Comparison of ENCODE assay signal across 33 cellular contexts in genomic region chr1:169457443-169457842, GRCh38. TPM values are rescaled to one million over a fixed set of nuclear protein-coding genes. Genes with fewer than 3 reads are reported as not detected.
"Had no signal": no experiment of that assay in that cellular context is flagged by ENCODE, and none has a peak within 500 bp of the region (broad histone marks: within the 10 kb centered on the region; RNA-seq: fewer than 3 reads in every experiment).

No MANE protein-coding gene starts in this region.

- H3K4me3 Mint-ChIP-seq: activated CD4-positive, alpha-beta memory T cell treated with anti-CD3 and anti-CD28 coated beads, Interleukin-2, amount 10 ng/mL, durations not matched to agents 7 days and 5 days; activated CD4-positive, alpha-beta T cell treated with anti-CD3 and anti-CD28 coated beads for 36 hours; activated CD4-positive, alpha-beta T cell treated with anti-CD3 and anti-CD28 coated beads, Interleukin-2, amount 10 ng/mL, durations not matched to agents 24 days and 14 days; activated naive CD4-positive, alpha-beta T cell treated with anti-CD3 and anti-CD28 coated beads, Interleukin-2, amount 10 ng/mL, durations not matched to agents 7 days and 5 days; activated naive CD8-positive, alpha-beta T cell treated with anti-CD3 and anti-CD28 coated beads, Interleukin-2, amount 10 ng/mL, durations not matched to agents 7 days and 5 days; activated T-cell treated with anti-CD3 and anti-CD28 coated beads, Interleukin-2, amount 50 U/mL, for 24 hours; activated T-cell treated with anti-CD3 and anti-CD28 coated beads, Interleukin-2, amount 50 U/mL, for 72 hours; brain; T-helper 17 cell; T-helper 2 cell treated with Interferon-gamma antibody and Interleukin-4, amounts not matched to agents 5 μg/mL and 100 μg/mL, for 36 hours had no signal

- H3K4me1 Mint-ChIP-seq: brain had no signal

- H3K4me3 ChIP-seq: ascending aorta, breast epithelium, cardiac muscle cell, colonic mucosa, esophagus muscularis mucosa, gastrocnemius medialis, heart left ventricle had no signal

- H3K27ac ChIP-seq: ascending aorta, breast epithelium, cardiac muscle cell, colonic mucosa, esophagus muscularis mucosa, foreskin keratinocyte, gastrocnemius medialis, heart left ventricle had no signal

- H3K9me3 ChIP-seq: colonic mucosa, gastrocnemius medialis had no signal

- H3K27ac Mint-ChIP-seq: activated CD4-positive, alpha-beta memory T cell treated with anti-CD3 and anti-CD28 coated beads, Interleukin-2, amount 10 ng/mL, durations not matched to agents 7 days and 5 days; activated CD4-positive, alpha-beta T cell treated with anti-CD3 and anti-CD28 coated beads for 36 hours; activated CD4-positive, alpha-beta T cell treated with anti-CD3 and anti-CD28 coated beads, Interleukin-2, amount 10 ng/mL, durations not matched to agents 24 days and 14 days; activated naive CD4-positive, alpha-beta T cell treated with anti-CD3 and anti-CD28 coated beads, Interleukin-2, amount 10 ng/mL, durations not matched to agents 7 days and 5 days; activated naive CD4-positive, alpha-beta T cell treated with anti-CD3 and anti-CD28 coated beads, Interleukin-2, amount 50 U/mL, for 72 hours; activated naive CD8-positive, alpha-beta T cell treated with anti-CD3 and anti-CD28 coated beads, Interleukin-2, amount 10 ng/mL, durations not matched to agents 7 days and 5 days; activated T-cell treated with anti-CD3 and anti-CD28 coated beads, Interleukin-2, amount 50 U/mL, for 24 hours; activated T-cell treated with anti-CD3 and anti-CD28 coated beads, Interleukin-2, amount 50 U/mL, for 72 hours; brain; T-helper 17 cell; T-helper 2 cell treated with Interferon-gamma antibody and Interleukin-4, amounts not matched to agents 5 μg/mL and 100 μg/mL, for 36 hours had no signal

- ATAC-seq: activated CD4-positive, alpha-beta T cell treated with anti-CD3 and anti-CD28 coated beads for 36 hours; activated naive CD4-positive, alpha-beta T cell treated with anti-CD3 and anti-CD28 coated beads, Interleukin-2, amount 50 U/mL, for 72 hours; activated T-cell treated with anti-CD3 and anti-CD28 coated beads, Interleukin-2, amount 50 U/mL, for 72 hours; foreskin keratinocyte; gastrocnemius medialis; heart left ventricle; T-helper 17 cell had no signal

- DNase-seq: activated CD4-positive, alpha-beta memory T cell treated with anti-CD3 and anti-CD28 coated beads, Interleukin-2, amount 10 ng/mL, durations not matched to agents 7 days and 5 days; activated CD4-positive, alpha-beta T cell treated with anti-CD3 and anti-CD28 coated beads for 36 hours; activated CD4-positive, alpha-beta T cell treated with anti-CD3 and anti-CD28 coated beads, Interleukin-2, amount 10 ng/mL, durations not matched to agents 24 days and 14 days; activated CD4-positive, CD25-positive, alpha-beta regulatory T cell; activated CD4-positive, CD25-positive, alpha-beta regulatory T cell treated with anti-CD3 and anti-CD28 coated beads, Interleukin-2, amount 50 U/mL, for 72 hours; activated CD8-positive, alpha-beta memory T cell treated with anti-CD3 and anti-CD28 coated beads, Interleukin-2, amount 50 U/mL, for 48 hours; activated gamma-delta T cell; activated naive CD4-positive, alpha-beta T cell; activated naive CD4-positive, alpha-beta T cell treated with anti-CD3 and anti-CD28 coated beads, Interleukin-2, amount 10 ng/mL, durations not matched to agents 7 days and 5 days; activated naive CD8-positive, alpha-beta T cell treated with anti-CD3 and anti-CD28 coated beads, Interleukin-2, amount 10 ng/mL, durations not matched to agents 7 days and 5 days; activated T-cell treated with anti-CD3 and anti-CD28 coated beads for 4 hours; activated T-cell treated with anti-CD3 and anti-CD28 coated beads, Interleukin-2, amount 50 U/mL, for 24 hours; activated T-cell treated with anti-CD3 and anti-CD28 coated beads, Interleukin-2, amount 50 U/mL, for 72 hours; central memory CD4-positive, alpha-beta T cell; cerebellar nuclear complex; colonic mucosa; effector CD8-positive, alpha-beta T cell; erythroblast; foreskin keratinocyte; gastrocnemius medialis; glutamatergic neuron; heart left ventricle; T-helper 1 cell; T-helper 17 cell; T1000 had no signal

- H3K36me3 ChIP-seq: ascending aorta, breast epithelium, cardiac muscle cell, colonic mucosa, esophagus muscularis mucosa, gastrocnemius medialis, heart left ventricle had no signal

- H3K4me1 ChIP-seq: ascending aorta, breast epithelium, colonic mucosa, foreskin keratinocyte, gastrocnemius medialis had no signal

- H3K27me3 ChIP-seq: ascending aorta, breast epithelium, colonic mucosa, gastrocnemius medialis had no signal

RNA-seq across cellular contexts. Expression of gene CCDC181, which starts 30.2 kb away (rescaled TPM):
- total RNA-seq: activated CD4-positive, alpha-beta memory T cell treated with anti-CD3 and anti-CD28 coated beads, Interleukin-2, amount 10 ng/mL, durations not matched to agents 7 days and 5 days; activated naive CD8-positive, alpha-beta T cell treated with anti-CD3 and anti-CD28 coated beads, Interleukin-2, amount 10 ng/mL, durations not matched to agents 7 days and 5 days; activated T-cell treated with anti-CD3 and anti-CD28 coated beads, Interleukin-2, amount 50 U/mL, for 72 hours; ascending aorta; colonic mucosa; dermis microvascular lymphatic vessel endothelial cell; foreskin keratinocyte; T-helper 17 cell had no signal
